ENCODE assay signal across 25 cellular contexts in genomic region chr9:98485706-98486105, GRCh38.
"Had no signal": no experiment of that assay in that cellular context is flagged by ENCODE, and none has a peak within 500 bp of the region (broad histone marks: within the 10 kb centered on the region; RNA-seq: fewer than 3 reads in every experiment).

No MANE protein-coding gene starts in this region.

- H3K4me3 ChIP-seq: hepatocyte, left ventricle myocardium inferior, lung, ovary, prostate gland, skin epidermis, spleen, suprapubic skin, thoracic aorta, tibial artery, upper lobe of right lung had no signal

- H3K27ac ChIP-seq: hepatocyte, left ventricle myocardium inferior, ovary, prostate gland, skin epidermis, spleen, suprapubic skin, thoracic aorta, tibial artery, upper lobe of right lung had no signal

- H3K27ac Mint-ChIP-seq: mesothelial cell of epicardium; naive B cell; natural killer cell; nephron progenitor cell; stimulated activated effector memory CD8-positive, alpha-beta T cell treated with anti-CD3 and anti-CD28 coated beads, Interleukin-12 subunit alpha, Interleukin-12 subunit beta, amount 100 ng/mL, for 72 hours; stimulated activated naive CD8-positive, alpha-beta T cell treated with anti-CD3 and anti-CD28 coated beads, Interleukin-15, Interleukin-2, amounts not matched to agents 100 ng/mL and 50 ng/mL, for 24 hours had no signal

- H3K36me3 Mint-ChIP-seq: mesothelial cell of epicardium; natural killer cell; stimulated activated effector memory CD8-positive, alpha-beta T cell treated with anti-CD3 and anti-CD28 coated beads, Interleukin-12 subunit alpha, Interleukin-12 subunit beta, amount 100 ng/mL, for 72 hours had no signal

- H3K9me3 ChIP-seq: left ventricle myocardium inferior, ovary, prostate gland, spleen, suprapubic skin, thoracic aorta, tibial artery, upper lobe of right lung had no signal

- H3K4me2 ChIP-seq: hepatocyte had no signal

- H3K4me1 Mint-ChIP-seq: naive B cell; natural killer cell; stimulated activated effector memory CD8-positive, alpha-beta T cell treated with anti-CD3 and anti-CD28 coated beads, Interleukin-12 subunit alpha, Interleukin-12 subunit beta, amount 100 ng/mL, for 72 hours had no signal

- H3K4me1 ChIP-seq: left ventricle myocardium inferior, prostate gland, spleen, suprapubic skin, upper lobe of right lung had no signal

- H2AFZ ChIP-seq: hepatocyte had no signal

- DNase-seq: islet precursor cell; left ventricle myocardium inferior; mesendoderm; naive B cell; natural killer cell; nephron progenitor cell; ovary; retina; right cardiac atrium; spleen; stimulated activated CD4-positive, alpha-beta T cell treated with anti-CD3 and anti-CD28 coated beads, Interleukin-4, amount 100 ng/mL, for 24 hours; stimulated activated naive CD4-positive, alpha-beta T cell; tibial artery; trophoblast cell; upper lobe of right lung had no signal

- ATAC-seq: natural killer cell; right cardiac atrium; sciatic nerve; stimulated activated effector memory CD8-positive, alpha-beta T cell treated with anti-CD3 and anti-CD28 coated beads, Interleukin-12 subunit alpha, Interleukin-12 subunit beta, amount 100 ng/mL, for 72 hours; upper lobe of right lung had no signal

- H3K4me3 Mint-ChIP-seq: mesothelial cell of epicardium; naive B cell; natural killer cell; nephron progenitor cell; stimulated activated effector memory CD8-positive, alpha-beta T cell treated with anti-CD3 and anti-CD28 coated beads, Interleukin-12 subunit alpha, Interleukin-12 subunit beta, amount 100 ng/mL, for 72 hours; stimulated activated naive CD8-positive, alpha-beta T cell treated with anti-CD3 and anti-CD28 coated beads, Interleukin-15, Interleukin-2, amounts not matched to agents 100 ng/mL and 50 ng/mL, for 24 hours had no signal

- H3K79me2 ChIP-seq: hepatocyte had no signal

- H3K9me3 Mint-ChIP-seq: mesothelial cell of epicardium; naive B cell; natural killer cell; nephron progenitor cell; stimulated activated effector memory CD8-positive, alpha-beta T cell treated with anti-CD3 and anti-CD28 coated beads, Interleukin-12 subunit alpha, Interleukin-12 subunit beta, amount 100 ng/mL, for 72 hours; stimulated activated naive CD8-positive, alpha-beta T cell treated with anti-CD3 and anti-CD28 coated beads, Interleukin-15, Interleukin-2, amounts not matched to agents 100 ng/mL and 50 ng/mL, for 24 hours had no signal

- H3K36me3 ChIP-seq: left ventricle myocardium inferior, ovary, prostate gland, spleen, suprapubic skin, thoracic aorta, tibial artery, upper lobe of right lung had no signal

- H3K27me3 ChIP-seq: hepatocyte, ovary, upper lobe of right lung had no signal
